8 cellular contexts compared by ENCODE assay signal in the genomic region with DNA sequence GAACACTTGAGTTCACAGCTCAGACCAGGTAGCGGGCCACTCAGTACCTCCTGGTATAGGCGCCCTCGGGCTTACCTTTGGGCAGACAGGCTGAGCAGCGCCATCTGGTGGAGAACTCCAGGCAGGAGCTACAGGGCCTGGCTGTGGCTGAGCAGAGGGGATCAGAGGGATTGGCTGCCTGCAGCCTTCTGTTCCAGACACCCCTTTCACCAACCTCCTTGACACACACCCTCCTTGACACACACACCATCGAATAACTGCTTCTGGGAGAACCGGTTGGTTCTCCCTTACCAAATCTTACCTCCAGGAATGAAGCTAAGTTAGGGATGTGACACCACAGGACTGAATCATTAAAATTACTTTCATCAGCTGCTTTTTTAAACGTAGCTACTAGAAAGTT. TPM values are rescaled to one million over a fixed set of nuclear protein-coding genes. Genes with fewer than 3 reads are reported as not detected.
DNase-seq lines count a peak whose midpoint lies in the region; TF ChIP-seq lines count a peak whose summit lies in the region.

No MANE protein-coding gene starts in this region.

- H3K36me3 ChIP-seq in GM06990 (ENCODE audit: control insufficient read depth, insufficient read depth, low read length), result no peaks in the 10 kb centered on the region

- no peak overlapping the region for H3K27ac Mint-ChIP-seq in neural crest cell (ENCODE audit: unreplicated experiment)

- peaks cover 23% of the 10 kb centered on the region for H3K36me3 Mint-ChIP-seq in neural crest cell (ENCODE audit: low read depth)

- CTCF ChIA-PET in RWPE1 (lab: Yijun Ruan, JAX), result interaction anchor here (0.5 to 1.6 kb wide), 29 partner anchors 9 to 416 kb away, joined by 3 to 13 read pairs (median 5); a partner anchor contains a TSS

- no peak overlapping the region for H3K27ac ChIP-seq in RWPE1

- no peaks in the 10 kb centered on the region for H3K9me3 Mint-ChIP-seq in neural crest cell

- DNase-seq in GM06990 (ENCODE audit: extremely low read depth, insufficient read length) (peak; percentile 41), LNCaP clone FGC (ENCODE audit: low read depth) (no peak), RWPE1 (ENCODE audit: low spot score) (peak; percentile 73), fibroblast of the aortic adventitia (ENCODE audit: low read depth) (peak; percentile 71), neural crest cell (ENCODE audit: low read depth, low spot score) (peak; percentile 90), stromal cell of bone marrow (ENCODE audit: low read depth) (peak; percentile 22), foreskin melanocyte (no peak)
- peak; percentile 76 to 78 for DNase-seq in activated T-helper 1 cell treated with anti-CD3 and anti-CD28 coated beads, Interleukin-2, amount 50 U/mL, for 16 hours (ENCODE audit: low read depth in 1 of 2, low spot score in 1 of 2)

- TF ChIP-seq CTCF in GM06990 (IDR thresholded peaks at IDR 0.05; ENCODE audit: insufficient read depth, low read length, poor library complexity, severe bottlenecking) (peak; percentile 98), LNCaP clone FGC (IDR thresholded peaks at IDR 0.05; ENCODE audit: control insufficient read depth, extremely low read depth, insufficient read depth) (peak; percentile 82), RWPE1 (conservative IDR thresholded peaks at IDR 0.05; ENCODE audit: low read depth) (peak; percentile 86), fibroblast of the aortic adventitia (IDR thresholded peaks at IDR 0.05; ENCODE audit: insufficient read depth, low read length) (peak; percentile 93), neural crest cell (conservative IDR thresholded peaks at IDR 0.05) (peak; percentile 97)

- H3K4me3 ChIP-seq in GM06990 (replicated peaks; ENCODE audit: low read depth, low read length) (no peak overlapping the region), LNCaP clone FGC (ENCODE audit: low read depth, low read length) (no peak overlapping the region), fibroblast of the aortic adventitia (ENCODE audit: low read depth, low read length) (no peak overlapping the region)

- peaks cover 2% of the 10 kb centered on the region for H3K27me3 Mint-ChIP-seq in neural crest cell (ENCODE audit: low read depth)

- H3K27me3 ChIP-seq in GM06990 (replicated peaks; ENCODE audit: control insufficient read depth, insufficient read depth, low read length), result no peaks in the 10 kb centered on the region; the same call in 1 of the 2 replicates

- POLR2A ChIA-PET in RWPE1 (lab: Yijun Ruan, JAX; ENCODE audit: low non-redundant PET), result no interaction called here

- peak overlapping the region; percentile 78 for H3K4me3 Mint-ChIP-seq in neural crest cell

- peaks cover 86% of the 10 kb centered on the region for H3K4me1 Mint-ChIP-seq in neural crest cell

RNA-seq across cellular contexts. Expression of a gene that starts 6.5 kb away (rescaled TPM):
- not detected in 2 replicates for total RNA-seq in fibroblast of the aortic adventitia (ENCODE audit: low replicate concordance)
- total RNA-seq in neural crest cell, result 445 and 455 TPM in 2 replicates

RNA-seq across cellular contexts. Expression of a gene that starts 15.0 kb away (rescaled TPM):
- total RNA-seq in fibroblast of the aortic adventitia (ENCODE audit: low replicate concordance), result 46.0 and 55.7 TPM in 2 replicates
- total RNA-seq in neural crest cell, result 34.9 and 40.1 TPM in 2 replicates

RNA-seq across cellular contexts. Expression of a gene that starts 44.6 kb away (rescaled TPM):
- total RNA-seq in fibroblast of the aortic adventitia (ENCODE audit: low replicate concordance) (not detected in 2 replicates), neural crest cell (not detected in 2 replicates)

RNA-seq across cellular contexts. Expression of a gene that starts 55.1 kb away (rescaled TPM):
- total RNA-seq in fibroblast of the aortic adventitia (ENCODE audit: low replicate concordance) (161 and 225 TPM in 2 replicates), neural crest cell (1,041 and 1,051 TPM in 2 replicates)

Comparison
In these comparisons a context has a peak if more than half of its experiments do, and no peak if none do; other contexts are left out.
1. DNase-seq: peak in GM06990 (single experiment), RWPE1 (single experiment), activated T-helper 1 cell treated with anti-CD3 and anti-CD28 coated beads, Interleukin-2, amount 50 U/mL, for 16 hours (2 of 2), fibroblast of the aortic adventitia (single experiment), neural crest cell (single experiment) and stromal cell of bone marrow (single experiment); none in LNCaP clone FGC (single experiment) and foreskin melanocyte (single experiment).
2. RNA of a gene that starts 6.5 kb away (total RNA-seq): 445 to 455 TPM in neural crest cell; not detected in fibroblast of the aortic adventitia; every median in the first group is over 100 times any median in the second.
3. Peak in every context shown above with its lines, with median percentiles within 50 percentile points of each other: CTCF ChIP-seq.